In the genomic region with DNA sequence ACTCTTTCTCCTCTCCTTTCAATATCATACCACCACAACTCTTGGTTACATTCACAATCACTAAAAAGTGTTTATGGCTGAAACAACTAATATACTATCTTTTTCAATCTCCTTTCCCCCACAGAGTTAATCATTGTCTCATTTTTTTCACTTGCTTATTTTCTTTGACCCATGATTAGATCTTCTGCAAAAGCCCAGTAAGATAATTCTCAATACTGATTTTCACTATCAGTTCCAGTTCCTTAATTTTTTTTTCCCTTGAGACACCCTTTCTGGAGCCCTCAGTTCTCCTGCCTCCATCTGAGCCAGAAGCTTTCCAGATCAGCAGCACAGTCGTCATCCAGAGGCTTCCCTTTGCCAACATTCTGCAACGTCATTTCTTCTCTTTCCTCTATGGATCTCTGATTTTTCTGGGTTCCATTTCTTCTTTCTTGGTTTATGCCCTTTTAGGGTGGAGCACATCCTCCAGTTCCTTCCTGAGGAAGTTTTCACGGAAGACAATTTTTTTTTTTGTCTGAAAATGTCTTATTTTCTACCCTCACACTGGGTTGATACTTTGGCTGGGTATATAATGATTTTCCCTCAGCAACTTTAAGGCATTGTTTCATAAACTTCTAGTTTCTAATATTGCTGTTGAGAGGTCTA, we compare ENCODE assay signal across 9 cellular contexts.
DNase-seq lines count a peak whose midpoint lies in the region; ATAC-seq and TF ChIP-seq lines count a peak whose summit lies in the region.
"Had no signal": no experiment of that assay in that cellular context is flagged by ENCODE, and none has a peak within 500 bp of the region (broad histone marks: within the 10 kb centered on the region; RNA-seq: fewer than 3 reads in every experiment).

No MANE protein-coding gene starts in this region.

- ATAC-seq in GM18907 (IDR thresholded peaks at IDR 0.05; ENCODE audit: unreplicated experiment) (peak; percentile 54), HG03565 (IDR thresholded peaks at IDR 0.05; ENCODE audit: unreplicated experiment) (peak; percentile 55), left colon (no peak)

- no peaks in the 10 kb centered on the region for H3K36me3 ChIP-seq in HEK293 (ENCODE audit: control insufficient read depth in 2 of 2, insufficient read depth in 1 of 2, low read length in 2 of 2)
- H3K36me3 ChIP-seq: upper lobe of left lung had no signal

- CTCF ChIA-PET in HEK293 (lab: Yijun Ruan, JAX), result interaction anchor here (0.7 kb wide), 1 partner anchor 13 kb away, joined by 3 read pairs; no protein-coding TSS in a partner anchor

- POLR2A ChIA-PET in HEK293 (lab: Yijun Ruan, JAX), result no interaction called here

- H3K4me1 ChIP-seq in HEK293 (ENCODE audit: control insufficient read depth, insufficient read depth, low read length), result no peaks in the 10 kb centered on the region

- intact Hi-C loops in left colon (cut with DNase I, micrococcal nuclease), result no loop called here

- H3K4me3 ChIP-seq in HEK293 (ENCODE audit: low read depth, low read length), result no peak overlapping the region
- H3K4me3 ChIP-seq: upper lobe of left lung had no signal

- DNase-seq in pons (ENCODE audit: low spot score) (peak; percentile 28), NCI-H526 treated with DMSO at 0.1 percent for 48 hours (lab: John Stamatoyannopoulos, UW) (no peak), epidermal melanocyte (ENCODE audit: insufficient read length, low spot score) (no peak), left colon (no peak)
- DNase-seq: NCI-H748 treated with DMSO at 0.1 percent for 48 hours, upper lobe of left lung had no signal

- no peak for TF ChIP-seq CTCF in HEK293 (tag by site-specific recombination; IDR thresholded peaks at IDR 0.05)

- no peaks in the 10 kb centered on the region for H3K9me3 ChIP-seq in HEK293 (ENCODE audit: control insufficient read depth, insufficient read depth, low read depth, low read length)
- H3K9me3 ChIP-seq: upper lobe of left lung had no signal

- H3K27ac ChIP-seq in HEK293 (ENCODE audit: extremely low read depth, low read depth, low read length), result no peak overlapping the region

TF ChIP-seq in HEK293, 187 proteins besides CTCF, POLR2A, EP300 and RAD21:
- no peak for TF ChIP-seq ZEB2 (tag by site-specific recombination; IDR thresholded peaks at IDR 0.05)
- TF ChIP-seq, protein P1, sequence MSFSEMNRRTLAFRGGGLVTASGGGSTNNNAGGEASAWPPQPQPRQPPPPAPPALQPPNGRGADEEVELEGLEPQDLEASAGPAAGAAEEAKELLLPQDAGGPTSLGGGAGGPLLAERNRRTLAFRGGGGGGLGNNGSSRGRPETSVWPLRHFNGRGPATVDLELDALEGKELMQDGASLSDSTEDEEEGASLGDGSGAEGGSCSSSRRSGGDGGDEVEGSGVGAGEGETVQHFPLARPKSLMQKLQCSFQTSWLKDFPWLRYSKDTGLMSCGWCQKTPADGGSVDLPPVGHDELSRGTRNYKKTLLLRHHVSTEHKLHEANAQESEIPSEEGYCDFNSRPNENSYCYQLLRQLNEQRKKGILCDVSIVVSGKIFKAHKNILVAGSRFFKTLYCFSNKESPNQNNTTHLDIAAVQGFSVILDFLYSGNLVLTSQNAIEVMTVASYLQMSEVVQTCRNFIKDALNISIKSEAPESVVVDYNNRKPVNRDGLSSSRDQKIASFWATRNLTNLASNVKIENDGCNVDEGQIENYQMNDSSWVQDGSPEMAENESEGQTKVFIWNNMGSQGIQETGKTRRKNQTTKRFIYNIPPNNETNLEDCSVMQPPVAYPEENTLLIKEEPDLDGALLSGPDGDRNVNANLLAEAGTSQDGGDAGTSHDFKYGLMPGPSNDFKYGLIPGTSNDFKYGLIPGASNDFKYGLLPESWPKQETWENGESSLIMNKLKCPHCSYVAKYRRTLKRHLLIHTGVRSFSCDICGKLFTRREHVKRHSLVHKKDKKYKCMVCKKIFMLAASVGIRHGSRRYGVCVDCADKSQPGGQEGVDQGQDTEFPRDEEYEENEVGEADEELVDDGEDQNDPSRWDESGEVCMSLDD (tag by site-specific recombination; IDR thresholded peaks at IDR 0.05), result no peak
- no peak for TF ChIP-seq ZXDB (tag by site-specific recombination; IDR thresholded peaks at IDR 0.05)
- no peak for TF ChIP-seq ZNF311 (tag by site-specific recombination; IDR thresholded peaks at IDR 0.05; ENCODE audit: borderline replicate concordance)
- no peak for TF ChIP-seq ZNF341 (tag by site-specific recombination; IDR thresholded peaks at IDR 0.05; ENCODE audit: low read depth)
- peak; percentile 32 for TF ChIP-seq ZNF510 (tag by site-specific recombination; IDR thresholded peaks at IDR 0.05; ENCODE audit: insufficient replicate concordance)
- TF ChIP-seq ZNF791 (tag by site-specific recombination; IDR thresholded peaks at IDR 0.05), result no peak
- TF ChIP-seq, protein P2, sequence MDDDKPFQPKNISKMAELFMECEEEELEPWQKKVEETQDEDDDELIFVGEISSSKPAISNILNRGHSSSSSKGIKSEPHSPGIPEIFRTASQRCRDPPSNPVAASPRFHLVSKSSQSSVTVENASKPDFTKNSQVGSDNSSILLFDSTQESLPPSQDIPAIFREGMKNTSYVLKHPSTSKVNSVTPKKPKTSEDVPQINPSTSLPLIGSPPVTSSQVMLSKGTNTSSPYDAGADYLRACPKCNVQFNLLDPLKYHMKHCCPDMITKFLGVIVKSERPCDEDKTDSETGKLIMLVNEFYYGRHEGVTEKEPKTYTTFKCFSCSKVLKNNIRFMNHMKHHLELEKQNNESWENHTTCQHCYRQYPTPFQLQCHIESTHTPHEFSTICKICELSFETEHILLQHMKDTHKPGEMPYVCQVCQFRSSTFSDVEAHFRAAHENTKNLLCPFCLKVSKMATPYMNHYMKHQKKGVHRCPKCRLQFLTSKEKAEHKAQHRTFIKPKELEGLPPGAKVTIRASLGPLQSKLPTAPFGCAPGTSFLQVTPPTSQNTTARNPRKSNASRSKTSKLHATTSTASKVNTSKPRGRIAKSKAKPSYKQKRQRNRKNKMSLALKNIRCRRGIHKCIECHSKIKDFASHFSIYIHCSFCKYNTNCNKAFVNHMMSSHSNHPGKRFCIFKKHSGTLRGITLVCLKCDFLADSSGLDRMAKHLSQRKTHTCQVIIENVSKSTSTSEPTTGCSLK (tag by site-specific recombination; IDR thresholded peaks at IDR 0.05), result no peak
- 0 out of 2 replicates have a peak, but pooled peaks have one; percentile 41 for TF ChIP-seq ZNF558 (tag by site-specific recombination; IDR thresholded peaks at IDR 0.05)
